ENCODE assay signal across 1 cellular context in genomic region chr4:94171616-94172015, GRCh38.
TF ChIP-seq lines count a peak whose summit lies in the region.

No MANE protein-coding gene starts in this region.

TF ChIP-seq in endothelial cell of umbilical vein, 7 proteins besides CTCF, POLR2A, EP300 and RAD21:
- TF ChIP-seq MAX (IDR thresholded peaks at IDR 0.05; ENCODE audit: insufficient read depth, insufficient read length) (no peak), EZH2 (IDR thresholded peaks at IDR 0.05; ENCODE audit: borderline replicate concordance, low read depth, low read length, severe bottlenecking) (no peak), JUN (IDR thresholded peaks at IDR 0.05; ENCODE audit: borderline replicate concordance, insufficient read depth, insufficient read length, low read depth) (no peak), GATA2 (IDR thresholded peaks at IDR 0.05; ENCODE audit: insufficient read depth, insufficient read length, low read depth, low read length) (no peak), MYC (IDR thresholded peaks at IDR 0.05; ENCODE audit: low read depth, low read length) (no peak), FOS (IDR thresholded peaks at IDR 0.05; ENCODE audit: borderline replicate concordance, insufficient read depth, low read length) (no peak), POLR2AphosphoS5 (IDR thresholded peaks at IDR 0.05; ENCODE audit: insufficient read depth, low read depth, low read length) (no peak)
